Comparison of ENCODE assay signal across 10 cellular contexts in the genomic region with DNA sequence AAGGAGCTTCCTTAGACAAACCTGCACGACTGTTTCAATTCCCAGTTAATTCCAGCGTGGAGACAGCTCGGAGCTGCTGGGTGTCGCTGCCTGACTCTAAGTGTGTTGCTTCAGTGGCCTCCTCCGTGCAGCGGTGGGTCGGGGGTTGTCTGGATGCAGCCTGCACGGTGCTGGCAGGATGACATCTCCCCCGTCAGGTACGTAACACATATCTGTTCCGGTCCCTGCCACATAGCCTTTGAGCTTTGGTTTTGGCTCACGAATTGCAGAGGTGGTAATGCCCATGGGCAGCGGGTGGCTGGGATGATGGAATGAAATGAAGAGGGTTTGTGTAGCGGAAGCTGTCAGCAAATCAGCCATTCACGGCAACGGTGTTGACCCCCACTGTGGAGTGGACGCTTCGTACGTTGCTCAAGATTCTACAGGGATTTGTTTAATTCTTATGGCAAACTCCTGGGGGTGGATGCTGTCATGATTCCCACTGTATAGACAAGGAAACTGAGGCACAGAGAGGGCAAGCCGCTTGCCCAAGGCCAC. TPM values are rescaled to one million over a fixed set of nuclear protein-coding genes. Genes with fewer than 3 reads are reported as not detected.
"Had no signal": no experiment of that assay in that cellular context is flagged by ENCODE, and none has a peak within 500 bp of the region (broad histone marks: within the 10 kb centered on the region; RNA-seq: fewer than 3 reads in every experiment).

No MANE protein-coding gene starts in this region.

- H3K9me3 ChIP-seq: ovary had no signal

- DNase-seq: activated gamma-delta T cell; activated naive CD8-positive, alpha-beta T cell treated with anti-CD3 and anti-CD28 coated beads, Interleukin-2, amount 50 U/mL, for 24 hours; caudate nucleus; hypothalamus; stomach; T-helper 2 cell had no signal

- H3K27me3 ChIP-seq: ovary, uterus had no signal

- H3K36me3 ChIP-seq: ovary, stomach, uterus had no signal

- H3K4me1 ChIP-seq: stomach, uterus had no signal

- H3K4me3 ChIP-seq: ovary, skin epidermis, stomach, uterus had no signal

- H3K27ac ChIP-seq: ovary, skin epidermis, stomach, uterus had no signal

RNA-seq across cellular contexts. Expression of gene HMX1, which starts 33.7 kb away (rescaled TPM):
- total RNA-seq: left colon, ovary had no signal
